25 cellular contexts compared by ENCODE assay signal in the genomic region with DNA sequence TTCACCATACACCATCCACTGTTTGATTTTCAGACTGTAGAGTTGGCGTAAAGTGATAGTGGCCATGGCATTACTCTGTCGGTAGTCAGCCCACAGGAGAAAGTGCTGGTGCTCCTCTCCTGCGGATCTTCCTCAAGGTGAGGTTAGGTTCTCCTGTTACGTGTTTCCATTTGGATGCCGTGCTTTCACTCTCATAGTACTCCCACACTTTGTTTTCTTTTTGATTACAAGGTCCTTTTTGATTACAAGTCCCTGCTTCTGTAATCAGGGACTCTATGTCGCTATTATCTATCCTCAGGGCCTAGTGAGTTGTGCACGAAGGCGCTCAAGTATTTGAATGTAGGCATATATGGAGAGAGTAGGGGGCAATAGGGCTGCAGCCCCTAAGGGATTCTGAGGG.
"Had no signal": no experiment of that assay in that cellular context is flagged by ENCODE, and none has a peak within 500 bp of the region (broad histone marks: within the 10 kb centered on the region; RNA-seq: fewer than 3 reads in every experiment).

No MANE protein-coding gene starts in this region.

- H3K27me3 ChIP-seq: esophagus muscularis mucosa, gastrocnemius medialis, spleen, testis, tibial nerve, upper lobe of right lung, vagina had no signal

- H3K4me3 ChIP-seq: esophagus muscularis mucosa, gastrocnemius medialis, heart right ventricle, spleen, testis, tibial nerve, upper lobe of right lung, vagina had no signal

- H3K27ac Mint-ChIP-seq: naive thymus-derived CD4-positive, alpha-beta T cell; nephron progenitor cell; stimulated activated naive B cell treated with anti-CD40 and anti-IgM and Interleukin-4, amounts not matched to agents 10 μg/mL and 1 μg/mL and 100 μg/mL, for 72 hours; stimulated activated naive CD8-positive, alpha-beta T cell treated with anti-CD3 and anti-CD28 coated beads, Interleukin-15, amount 100 ng/mL, for 72 hours had no signal

- ATAC-seq: gastrocnemius medialis; heart right ventricle; left lobe of liver; naive thymus-derived CD4-positive, alpha-beta T cell; sciatic nerve; stimulated activated naive B cell treated with anti-CD40 and anti-IgM and Interleukin-4, amounts not matched to agents 10 μg/mL and 1 μg/mL and 100 μg/mL, for 72 hours; stimulated activated naive CD8-positive, alpha-beta T cell treated with anti-CD3 and anti-CD28 coated beads, Interleukin-15, amount 100 ng/mL, for 72 hours; upper lobe of right lung had no signal

- H3K9me3 Mint-ChIP-seq: stimulated activated naive CD8-positive, alpha-beta T cell treated with anti-CD3 and anti-CD28 coated beads, Interleukin-15, amount 100 ng/mL, for 72 hours had no signal

- H3K27me3 Mint-ChIP-seq: naive thymus-derived CD4-positive, alpha-beta T cell; stimulated activated naive B cell treated with anti-CD40 and anti-IgM and Interleukin-4, amounts not matched to agents 10 μg/mL and 1 μg/mL and 100 μg/mL, for 72 hours; stimulated activated naive CD8-positive, alpha-beta T cell treated with anti-CD3 and anti-CD28 coated beads, Interleukin-15, amount 100 ng/mL, for 72 hours had no signal

- DNase-seq: effector memory CD4-positive, alpha-beta T cell; gastrocnemius medialis; heart right ventricle; hypothalamus; kidney glomerular epithelial cell; mammary epithelial cell; naive thymus-derived CD4-positive, alpha-beta T cell; nephron progenitor cell; posterior cingulate gyrus; spleen; stimulated activated CD4-positive, alpha-beta T cell treated with anti-CD3 and anti-CD28 coated beads, Interleukin-15, amount 100 ng/mL, for 24 hours; stimulated activated CD4-positive, alpha-beta T cell treated with anti-CD3 and anti-CD28 coated beads, Interleukin-1b, Interleukin-23, amount 100 ng/mL, for 48 hours; stimulated activated CD4-positive, alpha-beta T cell treated with anti-CD3 and anti-CD28 coated beads, Interleukin-4, amount 100 ng/mL, for 24 hours; stimulated activated naive B cell treated with anti-CD40 and anti-IgM and Interleukin-4, amounts not matched to agents 10 μg/mL and 1 μg/mL and 100 μg/mL, for 72 hours; stimulated activated naive CD8-positive, alpha-beta T cell treated with anti-CD3 and anti-CD28 coated beads, Interleukin-15, amount 100 ng/mL, for 72 hours; testis; upper lobe of right lung had no signal

- FAIRE-seq: endometrium, islet of Langerhans had no signal

- H3K9me3 ChIP-seq: esophagus muscularis mucosa, gastrocnemius medialis, heart right ventricle, neutrophil, spleen, testis, tibial nerve, upper lobe of right lung, vagina had no signal

- H3K4me3 Mint-ChIP-seq: nephron progenitor cell; stimulated activated naive B cell treated with anti-CD40 and anti-IgM and Interleukin-4, amounts not matched to agents 10 μg/mL and 1 μg/mL and 100 μg/mL, for 72 hours; stimulated activated naive CD8-positive, alpha-beta T cell treated with anti-CD3 and anti-CD28 coated beads, Interleukin-15, amount 100 ng/mL, for 72 hours had no signal

- H3K36me3 ChIP-seq: esophagus muscularis mucosa, gastrocnemius medialis, heart right ventricle, neutrophil, spleen, tibial nerve, upper lobe of right lung, vagina had no signal

- H3K27ac ChIP-seq: esophagus muscularis mucosa, gastrocnemius medialis, heart right ventricle, neutrophil, spleen, testis, tibial nerve, upper lobe of right lung, vagina had no signal
